Comparison of ENCODE assay signal across 1 cellular context in the genomic region with DNA sequence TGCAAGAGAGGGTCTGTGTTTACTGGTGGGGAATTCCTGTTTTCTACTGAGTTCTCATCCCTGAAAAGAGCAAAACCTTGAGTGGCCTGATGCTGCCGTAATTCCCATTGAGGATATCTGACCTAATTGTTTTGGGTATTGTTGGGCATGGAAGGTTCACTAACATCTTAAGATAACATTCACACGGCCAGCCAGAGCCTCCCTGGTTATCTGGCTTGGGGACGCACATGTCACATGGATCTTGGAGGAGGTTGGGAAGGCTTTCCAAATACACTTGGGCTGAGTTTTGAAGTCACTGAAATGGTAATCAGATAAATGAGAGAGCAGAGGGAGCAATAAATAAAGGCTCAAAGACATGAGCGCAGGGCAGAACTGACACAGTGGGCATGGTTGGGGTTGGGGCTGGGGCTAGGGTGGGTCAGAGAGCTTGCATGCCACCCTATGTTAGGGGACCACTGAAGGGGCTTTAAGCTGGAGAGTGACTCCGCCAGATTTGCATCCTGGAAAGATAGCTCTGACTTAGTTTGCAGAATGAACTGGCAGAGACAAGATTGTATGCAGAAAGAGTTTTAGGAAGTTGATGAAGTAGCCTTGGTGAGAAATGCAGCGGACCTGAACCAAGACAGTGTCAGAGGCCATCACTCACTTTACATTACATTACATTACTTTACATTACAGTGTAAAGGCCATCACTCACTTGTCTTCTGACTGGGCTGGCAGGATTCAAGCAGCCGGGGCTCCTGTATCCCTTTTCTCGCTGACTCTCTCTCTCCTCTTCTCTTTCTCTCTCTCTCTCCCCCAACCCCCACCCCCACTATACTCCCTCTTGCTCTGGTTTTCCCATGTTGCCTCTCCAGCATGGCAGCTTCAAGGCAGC.
A peak's percentile ranks its signal among the peaks of the same experiment; 100 is the strongest.
TF ChIP-seq lines count a peak whose summit lies in the region.

No MANE protein-coding gene starts in this region.

TF ChIP-seq in GM12878, 131 proteins besides CTCF, POLR2A, EP300 and RAD21 (continued from another document):
- TF ChIP-seq, protein P1, sequence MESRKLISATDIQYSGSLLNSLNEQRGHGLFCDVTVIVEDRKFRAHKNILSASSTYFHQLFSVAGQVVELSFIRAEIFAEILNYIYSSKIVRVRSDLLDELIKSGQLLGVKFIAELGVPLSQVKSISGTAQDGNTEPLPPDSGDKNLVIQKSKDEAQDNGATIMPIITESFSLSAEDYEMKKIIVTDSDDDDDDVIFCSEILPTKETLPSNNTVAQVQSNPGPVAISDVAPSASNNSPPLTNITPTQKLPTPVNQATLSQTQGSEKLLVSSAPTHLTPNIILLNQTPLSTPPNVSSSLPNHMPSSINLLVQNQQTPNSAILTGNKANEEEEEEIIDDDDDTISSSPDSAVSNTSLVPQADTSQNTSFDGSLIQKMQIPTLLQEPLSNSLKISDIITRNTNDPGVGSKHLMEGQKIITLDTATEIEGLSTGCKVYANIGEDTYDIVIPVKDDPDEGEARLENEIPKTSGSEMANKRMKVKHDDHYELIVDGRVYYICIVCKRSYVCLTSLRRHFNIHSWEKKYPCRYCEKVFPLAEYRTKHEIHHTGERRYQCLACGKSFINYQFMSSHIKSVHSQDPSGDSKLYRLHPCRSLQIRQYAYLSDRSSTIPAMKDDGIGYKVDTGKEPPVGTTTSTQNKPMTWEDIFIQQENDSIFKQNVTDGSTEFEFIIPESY (IDR thresholded peaks at IDR 0.05), result peak; percentile 93
- peak; percentile 53 for TF ChIP-seq PBX3 (IDR thresholded peaks at IDR 0.05; ENCODE audit: insufficient replicate concordance, low read depth, low read length)
